19 cellular contexts compared by ENCODE assay signal in genomic region chr12:12546314-12546772, GRCh38. TPM values are rescaled to one million over a fixed set of nuclear protein-coding genes. Genes with fewer than 3 reads are reported as not detected.
DNase-seq lines count a peak whose midpoint lies in the region; ATAC-seq, FAIRE-seq and TF ChIP-seq lines count a peak whose summit lies in the region.
"Had no signal": no experiment of that assay in that cellular context is flagged by ENCODE, and none has a peak within 500 bp of the region (broad histone marks: within the 10 kb centered on the region; RNA-seq: fewer than 3 reads in every experiment).

No MANE protein-coding gene starts in this region.

- peak overlapping the region; percentile 23; the same call in 2 of the 3 replicates for H3K4me2 ChIP-seq in A549

- ATAC-seq in A549: no peak
- ATAC-seq in GM19025 (IDR thresholded peaks at IDR 0.05; ENCODE audit: low read depth, unreplicated experiment): peak; percentile 59
- no peak for ATAC-seq in stimulated activated effector memory CD8-positive, alpha-beta T cell treated with anti-CD3 and anti-CD28 coated beads, Interleukin-12 subunit alpha, Interleukin-12 subunit beta, amount 100 ng/mL, for 72 hours
- no peak for ATAC-seq in GM21825 (IDR thresholded peaks at IDR 0.05; ENCODE audit: unreplicated experiment)
- ATAC-seq: K562, Right ventricle myocardium inferior had no signal

- no peak overlapping the region for H3K27ac Mint-ChIP-seq in stimulated activated effector memory CD8-positive, alpha-beta T cell treated with anti-CD3 and anti-CD28 coated beads, Interleukin-12 subunit alpha, Interleukin-12 subunit beta, amount 100 ng/mL, for 72 hours
- no peak overlapping the region for H3K27ac Mint-ChIP-seq in glutamatergic neuron (ENCODE audit: unreplicated experiment)
- H3K27ac Mint-ChIP-seq: nephron progenitor cell had no signal

- WGBS in A549 (ENCODE audit: missing lambda C conversion rate): 88% methylated on average over 1 of the region's 1 CpG

- no peak for TF ChIP-seq EP300 in A549 (IDR thresholded peaks at IDR 0.05)

- CTCF ChIA-PET in A549 (lab: Yijun Ruan, JAX): interaction anchor here (0.6 kb wide), 1 partner anchor 26 kb away, joined by 3 read pairs; no protein-coding TSS in a partner anchor

- peaks cover 13% of the 10 kb centered on the region for H3K4me1 Mint-ChIP-seq in stimulated activated effector memory CD8-positive, alpha-beta T cell treated with anti-CD3 and anti-CD28 coated beads, Interleukin-12 subunit alpha, Interleukin-12 subunit beta, amount 100 ng/mL, for 72 hours
- peaks cover 15% of the 10 kb centered on the region for H3K4me1 Mint-ChIP-seq in glutamatergic neuron (ENCODE audit: low read depth, unreplicated experiment)

- peak; percentile 28 for FAIRE-seq in A549 (lab: Jason Lieb, UNC)
- FAIRE-seq: H1, K562 had no signal

- no peaks in the 10 kb centered on the region for H3K27me3 Mint-ChIP-seq in glutamatergic neuron (ENCODE audit: unreplicated experiment)

- peaks cover 45% of the 10 kb centered on the region for H3K4me1 ChIP-seq in A549
- H3K4me1 ChIP-seq: testis had no signal

- TF ChIP-seq RAD21 in A549 (conservative IDR thresholded peaks at IDR 0.05 in 1 of 2, IDR thresholded peaks at IDR 0.05 in 1 of 2): no peak

- no peaks in the 10 kb centered on the region for H3K9me3 ChIP-seq in A549
- H3K9me3 ChIP-seq: testis had no signal

- POLR2A ChIA-PET in A549 (lab: Yijun Ruan, JAX): interaction anchor here (1.0 kb wide), 1 partner anchor 59 kb away, joined by 3 read pairs; no protein-coding TSS in a partner anchor

- no peak overlapping the region for H3K4me3 Mint-ChIP-seq in stimulated activated effector memory CD8-positive, alpha-beta T cell treated with anti-CD3 and anti-CD28 coated beads, Interleukin-12 subunit alpha, Interleukin-12 subunit beta, amount 100 ng/mL, for 72 hours
- H3K4me3 Mint-ChIP-seq in glutamatergic neuron (ENCODE audit: unreplicated experiment): no peak overlapping the region
- H3K4me3 Mint-ChIP-seq: nephron progenitor cell had no signal

- no peaks in the 10 kb centered on the region for H3K9me3 Mint-ChIP-seq in stimulated activated effector memory CD8-positive, alpha-beta T cell treated with anti-CD3 and anti-CD28 coated beads, Interleukin-12 subunit alpha, Interleukin-12 subunit beta, amount 100 ng/mL, for 72 hours
- H3K9me3 Mint-ChIP-seq in glutamatergic neuron (ENCODE audit: unreplicated experiment): no peaks in the 10 kb centered on the region
- H3K9me3 Mint-ChIP-seq: nephron progenitor cell had no signal

- no peak for TF ChIP-seq POLR2A in A549 (IDR thresholded peaks at IDR 0.05; ENCODE audit: low read length)

- TF ChIP-seq CTCF in A549 (IDR thresholded peaks at IDR 0.05) (no peak), choroid plexus epithelial cell (conservative IDR thresholded peaks at IDR 0.05; ENCODE audit: low read depth, low read length) (no peak), glutamatergic neuron (IDR thresholded peaks at IDR 0.05; ENCODE audit: partially characterized antibody, unreplicated experiment) (no peak)

- DNase-seq in A549 (ENCODE audit: low read depth in 1 of 2, low spot score in 1 of 2) (no peak), NCI-H146 treated with DMSO at 0.1 percent for 48 hours (lab: John Stamatoyannopoulos, UW; ENCODE audit: unreplicated experiment) (peak; percentile 100), choroid plexus epithelial cell (ENCODE audit: low read depth) (peak; percentile 10), glutamatergic neuron (no peak), foreskin melanocyte (no peak)
- DNase-seq in stimulated activated effector memory CD8-positive, alpha-beta T cell treated with anti-CD3 and anti-CD28 coated beads, Interleukin-12 subunit alpha, Interleukin-12 subunit beta, amount 100 ng/mL, for 72 hours (ENCODE audit: low spot score in 2 of 2): no peak
- DNase-seq: activated T-cell treated with anti-CD3 and anti-CD28 coated beads for 4 hours; caudate nucleus; effector memory CD4-positive, alpha-beta T cell; NCI-H1436 treated with DMSO at 0.1 percent for 48 hours; nephron progenitor cell; retina; testis had no signal

- H3K4me3 ChIP-seq in A549: no peak overlapping the region
- no peak overlapping the region for H3K4me3 ChIP-seq in choroid plexus epithelial cell (ENCODE audit: low read depth, low read length)
- H3K4me3 ChIP-seq: K562, lung, testis had no signal

- H3K36me3 Mint-ChIP-seq in stimulated activated effector memory CD8-positive, alpha-beta T cell treated with anti-CD3 and anti-CD28 coated beads, Interleukin-12 subunit alpha, Interleukin-12 subunit beta, amount 100 ng/mL, for 72 hours: peaks cover 55% of the 10 kb centered on the region
- H3K36me3 Mint-ChIP-seq in glutamatergic neuron (ENCODE audit: unreplicated experiment): no peaks in the 10 kb centered on the region

- H3K27ac ChIP-seq in A549: no peak overlapping the region
- H3K27ac ChIP-seq: testis had no signal

TF ChIP-seq in A549, 52 proteins besides CTCF, POLR2A, EP300 and RAD21:
- TF ChIP-seq FOSL2 (IDR thresholded peaks at IDR 0.05) (no peak), FOSL2 (CRISPR knock-in tag; IDR thresholded peaks at IDR 0.05) (peak; percentile 28; the same call in 1 of the 2 replicates), RARB (CRISPR knock-in tag; IDR thresholded peaks at IDR 0.05) (no peak)

RNA-seq across cellular contexts. Expression of gene DUSP16, which starts 16.3 kb away (rescaled TPM):
- polyA plus RNA-seq in A549 (2011; rRNA removed): 34.7 and 43.0 TPM in 2 replicates
- polyA plus RNA-seq in A549 (2012; cell fraction: cytosol; rRNA removed): 5.9 and 7.2 TPM in 2 replicates
- 6.1 and 6.2 TPM in 2 replicates for polyA plus RNA-seq in A549 (2012; cell fraction: nucleus; rRNA removed)
- 13.1 to 19.0 TPM (median 18.2 TPM) in 3 replicates for polyA plus RNA-seq in A549 (2017; fragmentation: RNase III; extraction: RNeasy Plus Mini Kit Qiagen cat#74134 plus additional on column Dnase treatment)
- polyA minus RNA-seq in A549 (2011; rRNA and poly(A)+ RNA removed): 40.7 and 54.4 TPM in 2 replicates
- total RNA-seq in glutamatergic neuron (ENCODE audit: unreplicated experiment): 39.0 TPM

Comparison
In these comparisons a context has a peak if more than half of its experiments do, and no peak if none do; other contexts are left out.
1. DNase-seq: peak in NCI-H146 treated with DMSO at 0.1 percent for 48 hours (single experiment) and choroid plexus epithelial cell (single experiment); none in A549 (0 of 2), stimulated activated effector memory CD8-positive, alpha-beta T cell treated with anti-CD3 and anti-CD28 coated beads, Interleukin-12 subunit alpha, Interleukin-12 subunit beta, amount 100 ng/mL, for 72 hours (0 of 2), glutamatergic neuron (single experiment) and foreskin melanocyte (single experiment).